8 cellular contexts compared by ENCODE assay signal in the genomic region with DNA sequence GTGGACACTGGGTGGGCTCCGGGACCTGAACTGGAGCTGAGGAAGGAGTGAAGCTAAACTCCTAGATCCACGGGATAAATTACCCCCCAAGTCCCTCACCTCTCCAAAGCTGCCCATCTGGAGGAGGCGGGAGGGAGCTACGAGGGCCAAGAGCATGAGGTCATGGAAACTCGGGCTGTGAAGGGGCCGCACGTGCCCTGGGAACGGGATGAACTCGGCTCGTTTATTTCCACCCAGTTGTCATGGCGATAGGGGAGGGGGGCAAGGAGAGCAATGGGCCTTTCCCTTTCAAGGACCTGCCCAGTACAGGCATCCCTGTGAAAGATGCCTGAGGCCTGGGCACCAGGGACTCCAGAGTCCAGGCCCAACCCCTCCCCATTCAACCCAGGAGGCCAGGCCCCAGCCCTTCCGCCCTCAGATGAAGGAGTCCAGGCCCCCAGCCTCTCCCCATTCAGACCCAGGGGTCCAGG. TPM values are rescaled to one million over a fixed set of nuclear protein-coding genes. Genes with fewer than 3 reads are reported as not detected.
A peak's percentile ranks its signal among the peaks of the same experiment; 100 is the strongest.
DNase-seq lines count a peak whose midpoint lies in the region; ATAC-seq and TF ChIP-seq lines count a peak whose summit lies in the region.

No MANE protein-coding gene starts in this region.

- peaks cover 83% of the 10 kb centered on the region for H3K79me2 ChIP-seq in GM23248 (ENCODE audit: insufficient read depth)

- no peak overlapping the region for H3K4me3 Mint-ChIP-seq in activated T-cell treated with anti-CD3 and anti-CD28 coated beads, Interleukin-2, amount 50 U/mL, for 24 hours
- H3K4me3 Mint-ChIP-seq in T-cell = no peak overlapping the region

- peaks cover 34% of the 10 kb centered on the region for H3K4me1 Mint-ChIP-seq in activated T-cell treated with anti-CD3 and anti-CD28 coated beads, Interleukin-2, amount 50 U/mL, for 24 hours (ENCODE audit: low read depth)
- peaks cover 25 to 40% (median 36%) of the 10 kb centered on the region in 3 donors for H3K4me1 Mint-ChIP-seq in T-cell

- H3K36me3 ChIP-seq in GM23248 (ENCODE audit: low read depth) = no peaks in the 10 kb centered on the region

- no peaks in the 10 kb centered on the region for H3K27me3 Mint-ChIP-seq in activated T-cell treated with anti-CD3 and anti-CD28 coated beads, Interleukin-2, amount 50 U/mL, for 24 hours
- H3K27me3 Mint-ChIP-seq in T-cell = no peaks in the 10 kb centered on the region

- peak overlapping the region; percentile 1 for H3K4me2 ChIP-seq in GM23248 (ENCODE audit: unreplicated experiment)

- intact Hi-C loops in left ventricle myocardium superior (cut with micrococcal nuclease) = no loop called here

- H3K27me3 ChIP-seq in GM23248 (replicated peaks; ENCODE audit: insufficient read depth) = no peaks in the 10 kb centered on the region

- POLR2A ChIA-PET in T-cell (lab: Charles Lee) = no interaction called here

- H3K4me3 ChIP-seq in GM23248 (no peak overlapping the region), retinal pigment epithelial cell (ENCODE audit: low read length) (no peak overlapping the region)

- no peak for TF ChIP-seq CTCF in retinal pigment epithelial cell (conservative IDR thresholded peaks at IDR 0.05; ENCODE audit: low read depth, low read length)

- no peaks in the 10 kb centered on the region for H3K9me3 Mint-ChIP-seq in activated T-cell treated with anti-CD3 and anti-CD28 coated beads, Interleukin-2, amount 50 U/mL, for 24 hours
- no peaks in the 10 kb centered on the region for H3K9me3 Mint-ChIP-seq in T-cell

- peak overlapping the region; percentile 75 for H3K27ac ChIP-seq in GM23248

- H3K9me2 ChIP-seq in GM23248 (ENCODE audit: insufficient read depth) = no peaks in the 10 kb centered on the region

- WGBS in GM23248 (ENCODE audit: low coverage in 1 of 2, low lambda C conversion rate in 2 of 2, missing lambda C conversion rate in 2 of 2), 2 experiments = 25 to 28% methylated on average over 12 of the region's 12 CpGs

- H3K9ac ChIP-seq in GM23248 = peak overlapping the region; percentile 90

- peaks cover 26% of the 10 kb centered on the region for H3K4me1 ChIP-seq in GM23248 (ENCODE audit: insufficient read depth)

- no peaks in the 10 kb centered on the region for H3K9me3 ChIP-seq in GM23248 (ENCODE audit: low read depth)

- no peak overlapping the region for H3K27ac Mint-ChIP-seq in activated T-cell treated with anti-CD3 and anti-CD28 coated beads, Interleukin-2, amount 50 U/mL, for 24 hours
- no peak overlapping the region for H3K27ac Mint-ChIP-seq in T-cell

- in situ Hi-C loops in GM23248 (cut with MboI) = no loop called here

- no peak overlapping the region for H2AFZ ChIP-seq in GM23248

- CTCF ChIA-PET in T-cell (lab: Charles Lee) = no interaction called here

- H3F3A ChIP-seq in GM23248 (ENCODE audit: insufficient read depth) = no peaks in the 10 kb centered on the region; the same call in 1 of the 2 replicates

- DNase-seq in GM23248 (peak; percentile 96), amygdala (lab: John Stamatoyannopoulos, UW) (peak in 42 of 56 donors; percentile 4 to 80 (median 54)), left ventricle myocardium superior (peak; percentile 93), retinal pigment epithelial cell (ENCODE audit: low read depth) (peak; percentile 75), GDM1 (lab: John Stamatoyannopoulos, UW) (no peak), T-cell (no peak)
- DNase-seq in activated T-cell treated with anti-CD3 and anti-CD28 coated beads, Interleukin-2, amount 50 U/mL, for 24 hours = no peak

- ATAC-seq in left ventricle myocardium superior = peak; percentile 66
- no peak for ATAC-seq in HG02571 (IDR thresholded peaks at IDR 0.05; ENCODE audit: unreplicated experiment)
- no peak for ATAC-seq in T-cell (replicated peaks in 1 of 4)

- peaks cover 59% of the 10 kb centered on the region for H3K36me3 Mint-ChIP-seq in activated T-cell treated with anti-CD3 and anti-CD28 coated beads, Interleukin-2, amount 50 U/mL, for 24 hours (ENCODE audit: low read depth)
- H3K36me3 Mint-ChIP-seq in T-cell = peaks cover 10% of the 10 kb centered on the region

- 0 out of 2 replicates have a peak, but pooled peaks cover 3% of the 10 kb centered on the region for H4K20me1 ChIP-seq in GM23248 (ENCODE audit: insufficient read depth)

RNA-seq across cellular contexts. Expression of a gene that starts 3.8 kb away (rescaled TPM):
- total RNA-seq in GM23248 (2014; rRNA removed; shearing (Covaris generic)) = 66.9 and 82.5 TPM in 2 replicates
- polyA plus RNA-seq in GM23248 (2016; fragmentation: Nextera tagmentation; extraction: Ambion mirVana) = 16.4 and 17.3 TPM in 2 replicates
- 141 TPM for total RNA-seq in left ventricle myocardium superior
- total RNA-seq in T-cell = 100 to 1,000 TPM; 129 to 197 (median 173) TPM

RNA-seq across cellular contexts. Expression of a gene that starts 35.4 kb away (rescaled TPM):
- total RNA-seq in GM23248 (2014; rRNA removed; shearing (Covaris generic)) = 0.76 TPM in 1 of 2 replicates, not detected in the other
- polyA plus RNA-seq in GM23248 (2016; fragmentation: Nextera tagmentation; extraction: Ambion mirVana) = 1.3 and 1.8 TPM in 2 replicates
- total RNA-seq in left ventricle myocardium superior = 50.2 TPM
- under 1 TPM in 2 of 5 donors, not detected in 3; 0.36 to 0.76 TPM for total RNA-seq in T-cell

RNA-seq across cellular contexts. Expression of a gene that starts 37.9 kb away (rescaled TPM):
- 0.76 and 1.3 TPM in 2 replicates for total RNA-seq in GM23248 (2014; rRNA removed; shearing (Covaris generic))
- 0.56 and 1.1 TPM in 2 replicates for polyA plus RNA-seq in GM23248 (2016; fragmentation: Nextera tagmentation; extraction: Ambion mirVana)
- total RNA-seq in left ventricle myocardium superior (2.7 TPM), T-cell (1 to 10 TPM; 1.1 to 3.5 (median 2.0) TPM)

RNA-seq across cellular contexts. Expression of a gene that starts 43.9 kb away (rescaled TPM):
- not detected in 2 replicates for total RNA-seq in GM23248 (2014; rRNA removed; shearing (Covaris generic))
- polyA plus RNA-seq in GM23248 (2016; fragmentation: Nextera tagmentation; extraction: Ambion mirVana) = 0.35 TPM in 1 of 2 replicates, not detected in the other
- 5,071 TPM for total RNA-seq in left ventricle myocardium superior
- total RNA-seq in T-cell = not detected

RNA-seq across cellular contexts. Expression of a gene that starts 50.7 kb away (rescaled TPM):
- 6.4 and 11.8 TPM in 2 replicates for total RNA-seq in GM23248 (2014; rRNA removed; shearing (Covaris generic))
- 7.8 and 9.6 TPM in 2 replicates for polyA plus RNA-seq in GM23248 (2016; fragmentation: Nextera tagmentation; extraction: Ambion mirVana)
- total RNA-seq in left ventricle myocardium superior = 52.0 TPM
- total RNA-seq in T-cell = 10 to 100 TPM; 12.4 to 35.8 (median 21.6) TPM

Comparison
In these comparisons a context has a peak if more than half of its experiments do, and no peak if none do; other contexts are left out.
1. DNase-seq: peak in GM23248 (single experiment), amygdala (42 of 56), left ventricle myocardium superior (single experiment) and retinal pigment epithelial cell (single experiment); none in activated T-cell treated with anti-CD3 and anti-CD28 coated beads, Interleukin-2, amount 50 U/mL, for 24 hours (single experiment), GDM1 (single experiment) and T-cell (0 of 34).
2. RNA of a gene that starts 35.4 kb away (total RNA-seq): 50.2 TPM in left ventricle myocardium superior (single experiment); 0.76 TPM in GM23248 and 0.36 to 0.76 TPM in T-cell; every median in the first group is over 10 times any median in the second.